2 cellular contexts compared by ENCODE assay signal in genomic region chr5:68630354-68630753, GRCh38.
TF ChIP-seq lines count a peak whose summit lies in the region.

No MANE protein-coding gene starts in this region.

TF ChIP-seq in liver, 16 proteins besides CTCF, POLR2A, EP300 and RAD21 (continued from another document):
- TF ChIP-seq, protein P1, sequence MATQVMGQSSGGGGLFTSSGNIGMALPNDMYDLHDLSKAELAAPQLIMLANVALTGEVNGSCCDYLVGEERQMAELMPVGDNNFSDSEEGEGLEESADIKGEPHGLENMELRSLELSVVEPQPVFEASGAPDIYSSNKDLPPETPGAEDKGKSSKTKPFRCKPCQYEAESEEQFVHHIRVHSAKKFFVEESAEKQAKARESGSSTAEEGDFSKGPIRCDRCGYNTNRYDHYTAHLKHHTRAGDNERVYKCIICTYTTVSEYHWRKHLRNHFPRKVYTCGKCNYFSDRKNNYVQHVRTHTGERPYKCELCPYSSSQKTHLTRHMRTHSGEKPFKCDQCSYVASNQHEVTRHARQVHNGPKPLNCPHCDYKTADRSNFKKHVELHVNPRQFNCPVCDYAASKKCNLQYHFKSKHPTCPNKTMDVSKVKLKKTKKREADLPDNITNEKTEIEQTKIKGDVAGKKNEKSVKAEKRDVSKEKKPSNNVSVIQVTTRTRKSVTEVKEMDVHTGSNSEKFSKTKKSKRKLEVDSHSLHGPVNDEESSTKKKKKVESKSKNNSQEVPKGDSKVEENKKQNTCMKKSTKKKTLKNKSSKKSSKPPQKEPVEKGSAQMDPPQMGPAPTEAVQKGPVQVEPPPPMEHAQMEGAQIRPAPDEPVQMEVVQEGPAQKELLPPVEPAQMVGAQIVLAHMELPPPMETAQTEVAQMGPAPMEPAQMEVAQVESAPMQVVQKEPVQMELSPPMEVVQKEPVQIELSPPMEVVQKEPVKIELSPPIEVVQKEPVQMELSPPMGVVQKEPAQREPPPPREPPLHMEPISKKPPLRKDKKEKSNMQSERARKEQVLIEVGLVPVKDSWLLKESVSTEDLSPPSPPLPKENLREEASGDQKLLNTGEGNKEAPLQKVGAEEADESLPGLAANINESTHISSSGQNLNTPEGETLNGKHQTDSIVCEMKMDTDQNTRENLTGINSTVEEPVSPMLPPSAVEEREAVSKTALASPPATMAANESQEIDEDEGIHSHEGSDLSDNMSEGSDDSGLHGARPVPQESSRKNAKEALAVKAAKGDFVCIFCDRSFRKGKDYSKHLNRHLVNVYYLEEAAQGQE (IDR thresholded peaks at IDR 0.05): no peak
- no peak for TF ChIP-seq EGR1 (IDR thresholded peaks at IDR 0.05; ENCODE audit: low read depth in 2 of 2)
- peak; percentile 25 for TF ChIP-seq YY1 (IDR thresholded peaks at IDR 0.05)
- peak; percentile 29 to 63 for TF ChIP-seq HNF4A (conservative IDR thresholded peaks at IDR 0.05)

TF ChIP-seq in HepG2, 621 proteins besides CTCF, POLR2A, EP300 and RAD21 (continued from another document):
- TF ChIP-seq, protein P2, sequence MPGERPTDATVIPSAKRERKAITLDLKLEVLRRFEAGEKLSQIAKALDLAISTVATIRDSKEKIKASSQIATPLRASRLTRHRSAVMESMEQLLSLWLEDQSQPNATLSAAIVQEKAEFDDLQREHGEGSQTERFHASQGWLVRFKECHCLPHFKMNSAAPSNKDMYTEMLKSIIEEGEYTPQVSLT (CRISPR knock-in tag; IDR thresholded peaks at IDR 0.05; ENCODE audit: borderline replicate concordance, low read depth): no peak
- no peak for TF ChIP-seq IKZF1 (IDR thresholded peaks at IDR 0.05)
- TF ChIP-seq CC2D1A (CRISPR knock-in tag; IDR thresholded peaks at IDR 0.05): no peak
- TF ChIP-seq, protein P3, sequence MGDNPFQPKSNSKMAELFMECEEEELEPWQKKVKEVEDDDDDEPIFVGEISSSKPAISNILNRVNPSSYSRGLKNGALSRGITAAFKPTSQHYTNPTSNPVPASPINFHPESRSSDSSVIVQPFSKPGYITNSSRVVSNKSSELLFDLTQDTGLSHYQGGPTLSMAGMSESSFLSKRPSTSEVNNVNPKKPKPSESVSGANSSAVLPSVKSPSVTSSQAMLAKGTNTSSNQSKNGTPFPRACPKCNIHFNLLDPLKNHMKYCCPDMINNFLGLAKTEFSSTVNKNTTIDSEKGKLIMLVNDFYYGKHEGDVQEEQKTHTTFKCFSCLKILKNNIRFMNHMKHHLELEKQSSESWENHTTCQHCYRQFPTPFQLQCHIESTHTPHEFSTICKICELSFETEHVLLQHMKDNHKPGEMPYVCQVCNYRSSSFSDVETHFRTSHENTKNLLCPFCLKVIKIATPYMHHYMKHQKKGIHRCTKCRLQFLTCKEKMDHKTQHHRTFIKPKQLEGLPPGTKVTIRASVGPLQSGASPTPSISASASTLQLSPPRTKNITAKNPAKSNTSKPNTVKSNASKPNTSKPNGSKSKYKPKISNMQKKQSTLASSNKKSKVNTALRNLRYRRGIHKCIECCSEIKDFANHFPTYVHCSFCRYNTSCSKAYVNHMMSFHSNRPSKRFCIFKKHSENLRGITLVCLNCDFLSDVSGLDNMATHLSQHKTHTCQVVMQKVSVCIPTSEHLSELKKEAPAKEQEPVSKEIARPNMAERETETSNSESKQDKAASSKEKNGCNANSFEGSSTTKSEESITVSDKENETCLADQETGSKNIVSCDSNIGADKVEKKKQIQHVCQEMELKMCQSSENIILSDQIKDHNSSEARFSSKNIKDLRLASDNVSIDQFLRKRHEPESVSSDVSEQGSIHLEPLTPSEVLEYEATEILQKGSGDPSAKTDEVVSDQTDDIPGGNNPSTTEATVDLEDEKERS (CRISPR knock-in tag; IDR thresholded peaks at IDR 0.05): no peak
- TF ChIP-seq MNT (IDR thresholded peaks at IDR 0.05): no peak
- no peak for TF ChIP-seq ONECUT2 (CRISPR knock-in tag; IDR thresholded peaks at IDR 0.05)
